1 cellular context compared by ENCODE assay signal in genomic region chr16:82657786-82658185, GRCh38.
TF ChIP-seq lines count a peak whose summit lies in the region.

No MANE protein-coding gene starts in this region.

TF ChIP-seq in IMR-90, 13 proteins besides CTCF, POLR2A, EP300 and RAD21 (continued from another document):
- TF ChIP-seq, protein P1, sequence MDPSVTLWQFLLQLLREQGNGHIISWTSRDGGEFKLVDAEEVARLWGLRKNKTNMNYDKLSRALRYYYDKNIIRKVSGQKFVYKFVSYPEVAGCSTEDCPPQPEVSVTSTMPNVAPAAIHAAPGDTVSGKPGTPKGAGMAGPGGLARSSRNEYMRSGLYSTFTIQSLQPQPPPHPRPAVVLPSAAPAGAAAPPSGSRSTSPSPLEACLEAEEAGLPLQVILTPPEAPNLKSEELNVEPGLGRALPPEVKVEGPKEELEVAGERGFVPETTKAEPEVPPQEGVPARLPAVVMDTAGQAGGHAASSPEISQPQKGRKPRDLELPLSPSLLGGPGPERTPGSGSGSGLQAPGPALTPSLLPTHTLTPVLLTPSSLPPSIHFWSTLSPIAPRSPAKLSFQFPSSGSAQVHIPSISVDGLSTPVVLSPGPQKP (IDR thresholded peaks at IDR 0.05; ENCODE audit: borderline replicate concordance, low read depth, low read length): no peak
- TF ChIP-seq RCOR1 (IDR thresholded peaks at IDR 0.05; ENCODE audit: insufficient replicate concordance, low read length): no peak
- TF ChIP-seq BHLHE40 (IDR thresholded peaks at IDR 0.05; ENCODE audit: low read depth, low read length): no peak
- no peak for TF ChIP-seq USF2 (IDR thresholded peaks at IDR 0.05; ENCODE audit: low read depth, low read length)
